In the genomic region with DNA sequence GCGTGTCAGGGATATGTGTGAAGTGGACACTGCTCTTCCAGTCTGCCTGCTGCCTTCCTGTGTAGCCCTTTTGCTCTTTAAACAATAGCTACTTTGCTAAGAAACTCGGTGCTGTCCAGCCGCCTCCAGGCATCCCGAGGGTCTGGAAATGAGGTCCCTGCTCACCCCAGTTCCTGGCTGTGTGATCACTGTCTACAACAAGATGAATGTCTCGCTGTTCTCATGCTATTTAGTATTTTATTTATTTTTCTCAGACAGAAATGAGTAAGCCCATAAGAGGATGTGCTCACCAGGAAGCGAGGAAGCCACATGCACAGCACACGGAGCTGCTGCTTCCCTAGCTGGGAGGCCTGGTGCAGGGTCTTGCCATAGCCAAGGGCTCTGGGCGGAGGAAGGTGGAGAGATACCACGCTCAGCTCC, we compare ENCODE assay signal across 19 cellular contexts.
DNase-seq lines count a peak whose midpoint lies in the region; TF ChIP-seq lines count a peak whose summit lies in the region.
"Had no signal": no experiment of that assay in that cellular context is flagged by ENCODE, and none has a peak within 500 bp of the region (broad histone marks: within the 10 kb centered on the region; RNA-seq: fewer than 3 reads in every experiment).

No MANE protein-coding gene starts in this region.

- no peaks in the 10 kb centered on the region for H3K4me1 ChIP-seq in spleen
- H3K4me1 ChIP-seq: breast epithelium had no signal

- WGBS in spleen, 5 donors = 38 to 42% (median 40%) methylated on average over 8 to 9 of the region's 9 CpGs

- peak overlapping the region; percentile 64 for H3K4me3 ChIP-seq in SK-N-MC
- no peak overlapping the region for H3K4me3 ChIP-seq in spleen
- H3K4me3 ChIP-seq: breast epithelium, thoracic aorta had no signal

- H3K27me3 ChIP-seq in spleen (replicated peaks in 1 of 7) = no peaks in the 10 kb centered on the region
- H3K27me3 ChIP-seq: breast epithelium had no signal

- no peak overlapping the region for H3K9ac ChIP-seq in SK-N-MC (ENCODE audit: insufficient read length)

- intact Hi-C loops in spleen (cut with DNase I; ENCODE audit: low total_unique reads) = no loop called here
- intact Hi-C loops in posterior cingulate gyrus (cut with DNase I) = no loop called here

- H3K36me3 ChIP-seq in SK-N-MC (ENCODE audit: insufficient read depth, low read length) (no peaks in the 10 kb centered on the region), spleen (no peaks in the 10 kb centered on the region)
- H3K36me3 ChIP-seq: breast epithelium, thoracic aorta had no signal

- TF ChIP-seq CTCF in spleen (IDR thresholded peaks at IDR 0.05 in 8 of 11, conservative IDR thresholded peaks at IDR 0.05 in 3 of 11) = no peak

- no peak for TF ChIP-seq POLR2A in spleen (IDR thresholded peaks at IDR 0.05)

- H3K9me3 ChIP-seq in SK-N-MC (ENCODE audit: low read depth, low read length) = no peaks in the 10 kb centered on the region
- no peaks in the 10 kb centered on the region for H3K9me3 ChIP-seq in spleen
- H3K9me3 ChIP-seq: breast epithelium, thoracic aorta had no signal

- DNase-seq in DMS53 (lab: John Stamatoyannopoulos, UW) (peak; percentile 54), DMS53 treated with DMSO at 0.1 percent for 48 hours (lab: John Stamatoyannopoulos, UW; ENCODE audit: unreplicated experiment) (no peak), SK-N-MC (ENCODE audit: low read depth, low spot score) (no peak), foreskin melanocyte (peak; percentile 78), spleen (peak; percentile 54), posterior cingulate gyrus (no peak), activated T-cell treated with anti-CD3 and anti-CD28 coated beads for 4 hours (no peak)
- DNase-seq in activated effector memory CD4-positive, alpha-beta T cell treated with anti-CD3 and anti-CD28 coated beads, Interleukin-2, amount 50 U/mL, for 16 hours = no peak
- DNase-seq: activated CD4-positive, alpha-beta T cell treated with anti-CD3 and anti-CD28 coated beads for 1 hour; activated naive CD4-positive, alpha-beta T cell treated with anti-CD3 and anti-CD28 coated beads for 36 hours; CD8-positive, alpha-beta T cell; NCI-H1092; NCI-H2107; nephron progenitor cell; retina; stimulated activated CD4-positive, alpha-beta T cell treated with anti-CD3 and anti-CD28 coated beads, Interleukin-1b, Interleukin-23, amount 100 ng/mL, for 48 hours had no signal

- H3K27ac ChIP-seq in SK-N-MC = 0 out of 2 replicates have a peak overlapping the region, but pooled peaks have one; percentile 57
- H3K27ac ChIP-seq in spleen = no peak overlapping the region
- H3K27ac ChIP-seq: 22Rv1, breast epithelium, thoracic aorta had no signal

Comparison
In these comparisons a context has a peak if more than half of its experiments do, and no peak if none do; other contexts are left out.
1. DNase-seq: peak in DMS53 (single experiment), foreskin melanocyte (single experiment) and spleen (single experiment); none in DMS53 treated with DMSO at 0.1 percent for 48 hours (single experiment), SK-N-MC (single experiment), posterior cingulate gyrus (0 of 10), activated effector memory CD4-positive, alpha-beta T cell treated with anti-CD3 and anti-CD28 coated beads, Interleukin-2, amount 50 U/mL, for 16 hours (single experiment) and activated T-cell treated with anti-CD3 and anti-CD28 coated beads for 4 hours (single experiment).